In the genomic region with DNA sequence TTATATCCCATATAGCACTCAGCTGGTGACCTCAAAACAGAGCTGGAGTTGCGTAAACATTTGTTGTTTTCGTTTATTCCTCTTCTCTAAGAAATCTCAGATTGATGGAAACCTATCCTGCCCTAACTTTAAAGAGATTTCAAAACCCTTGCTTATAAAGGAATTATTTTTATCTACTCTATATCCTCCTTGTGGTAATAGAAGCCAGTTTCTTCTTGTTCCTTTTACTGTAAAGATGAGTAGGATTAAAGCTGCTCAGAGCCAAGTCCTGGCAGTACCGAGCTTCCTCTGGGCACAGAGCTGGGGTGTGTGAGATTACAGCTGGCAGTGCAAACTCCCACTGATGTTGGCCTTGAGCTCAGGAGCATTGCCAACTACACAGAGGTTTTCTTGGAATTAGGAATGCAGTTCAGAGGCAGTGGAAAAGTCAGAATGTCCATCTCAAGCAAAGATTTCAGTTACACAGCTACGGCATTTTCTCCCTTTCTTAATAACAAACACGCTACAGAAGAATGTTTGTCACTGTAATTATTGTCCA, we compare ENCODE assay signal across 8 cellular contexts. TPM values are rescaled to one million over a fixed set of nuclear protein-coding genes. Genes with fewer than 3 reads are reported as not detected.
DNase-seq lines count a peak whose midpoint lies in the region; ATAC-seq and TF ChIP-seq lines count a peak whose summit lies in the region.

No MANE protein-coding gene starts in this region.

- no peaks in the 10 kb centered on the region for H4K20me1 ChIP-seq in Karpas-422 (ENCODE audit: insufficient read depth, low read depth, low read length)

- peak overlapping the region; percentile 86 for H3K4me2 ChIP-seq in Karpas-422 (ENCODE audit: low read depth, low read length, poor library complexity, severe bottlenecking)

- DNase-seq in AG09309 (ENCODE audit: low read depth) (no peak), Karpas-422 (no peak), cardiac fibroblast (ENCODE audit: low read depth in 2 of 2) (peak in 1 of 2 donors; percentile 83), middle frontal gyrus (ENCODE audit: extremely low spot score, low spot score) (peak; percentile 29), ACHN (no peak), HT-29 (ENCODE audit: low spot score) (no peak), NCI-H69 (lab: John Stamatoyannopoulos, UW) (no peak)

- H3K36me3 ChIP-seq in Karpas-422 (ENCODE audit: insufficient read depth, low read length) = peaks cover 5% of the 10 kb centered on the region; the same call in 1 of the 2 replicates

- in situ Hi-C loops in ACHN (cut with HindIII; ENCODE audit: low pct_ligation_motif_present, low pct_unique_long_range_greater_than_20kb, low sequenced_read_pairs) = no loop called here

- H3K4me1 ChIP-seq in Karpas-422 (ENCODE audit: low read length) = peaks cover 21% of the 10 kb centered on the region

- H3K9me3 ChIP-seq in Karpas-422 (ENCODE audit: low read length) = no peaks in the 10 kb centered on the region

- TF ChIP-seq CTCF in AG09309 (IDR thresholded peaks at IDR 0.05; ENCODE audit: control insufficient read depth, insufficient read depth, low read depth, low read length, missing control alignments) = no peak
- TF ChIP-seq CTCF in cardiac fibroblast (IDR thresholded peaks at IDR 0.05; ENCODE audit: low read depth, low read length) = no peak

- no peak for ATAC-seq in GM21367 (IDR thresholded peaks at IDR 0.05; ENCODE audit: unreplicated experiment)

- H3K4me3 ChIP-seq in AG09309 (ENCODE audit: control insufficient read depth, low read depth, low read length) = peak overlapping the region; percentile 64
- peak overlapping the region; percentile 100 for H3K4me3 ChIP-seq in Karpas-422 (ENCODE audit: low read length)
- peak overlapping the region; percentile 98 to 100 for H3K4me3 ChIP-seq in cardiac fibroblast (replicated peaks in 1 of 2; ENCODE audit: low read depth in 2 of 2, low read length in 2 of 2)

- H3K9me2 ChIP-seq in Karpas-422 (replicated peaks; ENCODE audit: insufficient read depth, low read length) = no peaks in the 10 kb centered on the region

- H3K27me3 ChIP-seq in Karpas-422 (ENCODE audit: low read length) = no peaks in the 10 kb centered on the region

- no peak overlapping the region for H3K27ac ChIP-seq in Karpas-422 (ENCODE audit: low read length)

- peak overlapping the region; percentile 98 for H3K9ac ChIP-seq in Karpas-422 (ENCODE audit: low read length)

- peaks cover 45% of the 10 kb centered on the region for H3K79me2 ChIP-seq in Karpas-422 (ENCODE audit: low read length)

- H2AFZ ChIP-seq in Karpas-422 (ENCODE audit: low read length) = no peak overlapping the region

RNA-seq across cellular contexts. Expression of a gene that starts 1.4 kb away (rescaled TPM):
- 21.0 and 24.7 TPM in 2 replicates for total RNA-seq in Karpas-422 (2014; rRNA removed; shearing (Covaris generic); ENCODE audit: low replicate concordance)
- total RNA-seq in HT-29 (2014; rRNA removed; shearing (Covaris generic)) = 8.9 and 9.2 TPM in 2 replicates

RNA-seq across cellular contexts. Expression of a gene that starts 1.7 kb away (rescaled TPM):
- total RNA-seq in Karpas-422 (2014; rRNA removed; shearing (Covaris generic); ENCODE audit: low replicate concordance) = 186 and 187 TPM in 2 replicates
- total RNA-seq in HT-29 (2014; rRNA removed; shearing (Covaris generic)) = 127 and 169 TPM in 2 replicates

RNA-seq across cellular contexts. Expression of a gene that starts 36.0 kb away (rescaled TPM):
- 33.8 and 34.6 TPM in 2 replicates for total RNA-seq in Karpas-422 (2014; rRNA removed; shearing (Covaris generic); ENCODE audit: low replicate concordance)
- 61.7 and 66.4 TPM in 2 replicates for total RNA-seq in HT-29 (2014; rRNA removed; shearing (Covaris generic))

RNA-seq across cellular contexts. Expression of a gene that starts 39.3 kb away (rescaled TPM):
- total RNA-seq in Karpas-422 (2014; rRNA removed; shearing (Covaris generic); ENCODE audit: low replicate concordance) = not detected in 2 replicates
- total RNA-seq in HT-29 (2014; rRNA removed; shearing (Covaris generic)) = 231 and 264 TPM in 2 replicates
